ENCODE assay signal across 11 cellular contexts in genomic region chr5:67065237-67065636, GRCh38.
DNase-seq lines count a peak whose midpoint lies in the region; ATAC-seq lines count a peak whose summit lies in the region.
"Had no signal": no experiment of that assay in that cellular context is flagged by ENCODE, and none has a peak within 500 bp of the region (broad histone marks: within the 10 kb centered on the region; RNA-seq: fewer than 3 reads in every experiment).

No MANE protein-coding gene starts in this region.

- no peak overlapping the region for H3K4me3 Mint-ChIP-seq in activated CD8-positive, alpha-beta memory T cell treated with anti-CD3 and anti-CD28 coated beads, Interleukin-2, amount 10 ng/mL, durations not matched to agents 7 days and 5 days
- H3K4me3 Mint-ChIP-seq in activated T-cell treated with anti-CD3 and anti-CD28 coated beads, Interleukin-2, amount 50 U/mL, for 4 hours, result no peak overlapping the region

- no peak overlapping the region for H3K27ac Mint-ChIP-seq in activated CD8-positive, alpha-beta memory T cell treated with anti-CD3 and anti-CD28 coated beads, Interleukin-2, amount 10 ng/mL, durations not matched to agents 7 days and 5 days

- peaks cover 10% of the 10 kb centered on the region for H3K36me3 Mint-ChIP-seq in activated CD8-positive, alpha-beta memory T cell treated with anti-CD3 and anti-CD28 coated beads, Interleukin-2, amount 10 ng/mL, durations not matched to agents 7 days and 5 days
- peaks cover 32% of the 10 kb centered on the region for H3K36me3 Mint-ChIP-seq in activated T-cell treated with anti-CD3 and anti-CD28 coated beads, Interleukin-2, amount 50 U/mL, for 4 hours (ENCODE audit: insufficient read depth)

- H3K4me1 Mint-ChIP-seq in activated CD8-positive, alpha-beta memory T cell treated with anti-CD3 and anti-CD28 coated beads, Interleukin-2, amount 10 ng/mL, durations not matched to agents 7 days and 5 days, result peaks cover 8% of the 10 kb centered on the region
- peaks cover 23% of the 10 kb centered on the region for H3K4me1 Mint-ChIP-seq in activated T-cell treated with anti-CD3 and anti-CD28 coated beads, Interleukin-2, amount 50 U/mL, for 4 hours (ENCODE audit: low read depth)

- DNase-seq in activated CD8-positive, alpha-beta memory T cell treated with anti-CD3 and anti-CD28 coated beads, Interleukin-2, amount 10 ng/mL, durations not matched to agents 7 days and 5 days, result peak; percentile 66
- DNase-seq in activated CD8-positive, alpha-beta memory T cell treated with anti-CD3 and anti-CD28 coated beads, Interleukin-2, amount 50 U/mL, for 4 hours, result no peak
- DNase-seq in activated T-cell treated with anti-CD3 and anti-CD28 coated beads, Interleukin-2, amount 50 U/mL, for 4 hours, result no peak
- peak; percentile 27 for DNase-seq in stimulated activated CD4-positive, alpha-beta T cell treated with anti-CD3 and anti-CD28 coated beads, Interleukin-4, amount 100 ng/mL, for 24 hours
- DNase-seq in HUDEP-2 (lab: John Stamatoyannopoulos, UW; ENCODE audit: unreplicated experiment in 76 of 76) (no peak), NCI-H2227 treated with DMSO at 0.1 percent for 48 hours (lab: John Stamatoyannopoulos, UW) (no peak)
- DNase-seq: BE2C, NCI-H1436 treated with DMSO at 0.1 percent for 48 hours, right lobe of liver had no signal

- ATAC-seq in activated CD8-positive, alpha-beta memory T cell treated with anti-CD3 and anti-CD28 coated beads, Interleukin-2, amount 10 ng/mL, durations not matched to agents 7 days and 5 days, result peak; percentile 58
- peak; percentile 59 for ATAC-seq in HG02981 (IDR thresholded peaks at IDR 0.05; ENCODE audit: unreplicated experiment)
- peak; percentile 71 to 75 for ATAC-seq in activated T-cell treated with anti-CD3 and anti-CD28 coated beads, Interleukin-2, amount 50 U/mL, for 4 hours
- no peak for ATAC-seq in GM21619 (IDR thresholded peaks at IDR 0.05; ENCODE audit: unreplicated experiment)

- H3K9me3 Mint-ChIP-seq in activated CD8-positive, alpha-beta memory T cell treated with anti-CD3 and anti-CD28 coated beads, Interleukin-2, amount 10 ng/mL, durations not matched to agents 7 days and 5 days (ENCODE audit: low read depth), result no peaks in the 10 kb centered on the region
- H3K9me3 Mint-ChIP-seq in activated T-cell treated with anti-CD3 and anti-CD28 coated beads, Interleukin-2, amount 50 U/mL, for 4 hours, result no peaks in the 10 kb centered on the region

- CTCF ChIA-PET in activated CD8-positive, alpha-beta memory T cell treated with anti-CD3 and anti-CD28 coated beads, Interleukin-2, amount 10 ng/mL, durations not matched to agents 7 days and 5 days (lab: Charles Lee), result no interaction called here

- H3K27me3 Mint-ChIP-seq in activated CD8-positive, alpha-beta memory T cell treated with anti-CD3 and anti-CD28 coated beads, Interleukin-2, amount 10 ng/mL, durations not matched to agents 7 days and 5 days, result no peaks in the 10 kb centered on the region
- no peaks in the 10 kb centered on the region for H3K27me3 Mint-ChIP-seq in activated T-cell treated with anti-CD3 and anti-CD28 coated beads, Interleukin-2, amount 50 U/mL, for 4 hours (ENCODE audit: low read depth)

Comparison
In these comparisons a context has a peak if more than half of its experiments do, and no peak if none do; other contexts are left out.
1. DNase-seq: peak in activated CD8-positive, alpha-beta memory T cell treated with anti-CD3 and anti-CD28 coated beads, Interleukin-2, amount 10 ng/mL, durations not matched to agents 7 days and 5 days (single experiment) and stimulated activated CD4-positive, alpha-beta T cell treated with anti-CD3 and anti-CD28 coated beads, Interleukin-4, amount 100 ng/mL, for 24 hours (single experiment); none in activated CD8-positive, alpha-beta memory T cell treated with anti-CD3 and anti-CD28 coated beads, Interleukin-2, amount 50 U/mL, for 4 hours (single experiment), activated T-cell treated with anti-CD3 and anti-CD28 coated beads, Interleukin-2, amount 50 U/mL, for 4 hours (single experiment), HUDEP-2 (0 of 76) and NCI-H2227 treated with DMSO at 0.1 percent for 48 hours (single experiment).